8 cellular contexts compared by ENCODE assay signal in genomic region chr3:114383875-114384557, GRCh38.
DNase-seq lines count a peak whose midpoint lies in the region; ATAC-seq and TF ChIP-seq lines count a peak whose summit lies in the region.

No MANE protein-coding gene starts in this region.

- intact Hi-C loops in stomach (cut with DNase I; ENCODE audit: low total_unique reads), result loop anchor here (10.0 kb wide), 1 partner anchor 781 kb away; no protein-coding TSS in a partner anchor

- H2AFZ ChIP-seq in neuron (ENCODE audit: low read depth, low read length), result peak overlapping the region; percentile 29

- peak overlapping the region; percentile 21 to 84 (median 80) for H3K27ac ChIP-seq in stomach

- H3K4me1 ChIP-seq in neuron (ENCODE audit: insufficient read depth, low read length) (peaks cover 15% of the 10 kb centered on the region), stomach (peaks cover 6 to 31% (median 19%) of the 10 kb centered on the region in 4 donors)

- H3K4me3 ChIP-seq in fibroblast of villous mesenchyme (ENCODE audit: low read depth, low read length), result peak overlapping the region; percentile 35
- no peak overlapping the region for H3K4me3 ChIP-seq in neuron (ENCODE audit: low read length)
- H3K4me3 ChIP-seq in stomach, result peak overlapping the region; percentile 35 to 53 (median 38)

- H3K36me3 ChIP-seq in neuron (ENCODE audit: insufficient read depth, low read length) (peaks cover 47% of the 10 kb centered on the region), stomach (peaks cover 0 to 35% (median 28%) of the 10 kb centered on the region in 4 donors)

- peak; percentile 77 for ATAC-seq in GM19468 (IDR thresholded peaks at IDR 0.05; ENCODE audit: extremely low read depth, unreplicated experiment)

- H3K9me3 ChIP-seq in neuron (ENCODE audit: low read length) (no peaks in the 10 kb centered on the region), stomach (no peaks in the 10 kb centered on the region)

- peak; percentile 75 for DNase-seq in D341Med (ENCODE audit: low spot score)
- DNase-seq in HUDEP-2 (lab: John Stamatoyannopoulos, UW; ENCODE audit: unreplicated experiment in 76 of 76), result peak in 55 of 76 experiments; percentile 0 to 63 (median 19)
- DNase-seq in RPMI7951 (ENCODE audit: low read depth), result peak; percentile 92
- DNase-seq in activated T-helper 9 cell treated with anti-CD3 and anti-CD28 coated beads, Interleukin-2, amount 50 U/mL, for 16 hours (ENCODE audit: low read depth), result peak; percentile 49
- peak; percentile 84 for DNase-seq in fibroblast of villous mesenchyme (ENCODE audit: low read depth)
- DNase-seq in stomach, result peak; percentile 78

- TF ChIP-seq CTCF in fibroblast of villous mesenchyme (IDR thresholded peaks at IDR 0.05; ENCODE audit: insufficient read depth, low read depth, low read length), result peak; percentile 98
- peak in 5 of 7 experiments; percentile 72 to 97 (median 93) for TF ChIP-seq CTCF in stomach (IDR thresholded peaks at IDR 0.05)

- WGBS in stomach, 5 donors, result 13 to 42% (median 28%) methylated on average over 12 of the region's 12 CpGs

- no peaks in the 10 kb centered on the region for H3K27me3 ChIP-seq in neuron (ENCODE audit: insufficient read depth, low read length)
- no peaks in the 10 kb centered on the region for H3K27me3 ChIP-seq in stomach

- no peak for TF ChIP-seq EP300 in stomach (IDR thresholded peaks at IDR 0.05)

- TF ChIP-seq POLR2A in stomach (IDR thresholded peaks at IDR 0.05), result no peak

Comparison
In these comparisons a context has a peak if more than half of its experiments do, and no peak if none do; other contexts are left out.
1. DNase-seq: peak in every context shown above with its lines; median percentile 92 in RPMI7951; 84 in fibroblast of villous mesenchyme; 78 in stomach; 75 in D341Med; 49 in activated T-helper 9 cell treated with anti-CD3 and anti-CD28 coated beads, Interleukin-2, amount 50 U/mL, for 16 hours; 19 in HUDEP-2.